In the genomic region with DNA sequence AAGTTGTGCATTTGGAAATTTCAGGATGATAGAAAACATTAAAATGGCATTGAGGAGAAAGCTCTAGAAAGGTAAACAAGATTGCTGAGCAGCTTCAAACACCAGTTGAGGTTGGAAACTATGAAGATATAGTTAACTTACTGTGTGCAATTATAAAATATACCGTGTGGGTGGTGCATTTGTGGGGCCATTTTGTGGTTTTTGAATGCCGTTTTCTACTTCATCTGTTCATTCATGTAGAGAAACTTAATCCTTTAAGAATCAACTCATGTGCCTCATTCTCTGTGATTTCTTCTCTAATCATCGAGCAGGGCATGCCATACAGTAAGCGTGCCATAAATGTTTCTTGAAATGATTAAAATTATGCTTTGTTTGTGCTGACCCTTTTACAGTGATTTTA, we compare ENCODE assay signal across 22 cellular contexts.
"Had no signal": no experiment of that assay in that cellular context is flagged by ENCODE, and none has a peak within 500 bp of the region (broad histone marks: within the 10 kb centered on the region; RNA-seq: fewer than 3 reads in every experiment).

No MANE protein-coding gene starts in this region.

- DNase-seq: activated CD4-positive, alpha-beta T cell treated with anti-CD3 and anti-CD28 coated beads for 1 hour; activated CD4-positive, alpha-beta T cell treated with anti-CD3 and anti-CD28 coated beads, Interleukin-2, amount 50 U/mL, for 1 hour; activated CD8-positive, alpha-beta T cell treated with anti-CD3 and anti-CD28 coated beads, Interleukin-2, amount 10 ng/mL, durations not matched to agents 7 days and 5 days; activated gamma-delta T cell treated with Interleukin-2 at 50 U/mL for 16 hours; anterior cingulate cortex; colonic mucosa; dorsolateral prefrontal cortex; effector memory CD8-positive, alpha-beta T cell; left ventricle myocardium superior; mammary epithelial cell; natural killer cell; retina; stimulated activated CD4-positive, alpha-beta T cell treated with anti-CD3 and anti-CD28 coated beads, Interleukin-4, amount 100 ng/mL, for 1 hour; stimulated activated naive CD4-positive, alpha-beta T cell treated with Interleukin-2 at 50 U/mL for 16 hours; substantia nigra; thyroid gland had no signal

- H3K9me3 ChIP-seq: breast epithelium, colonic mucosa, thyroid gland had no signal

- H3K36me3 Mint-ChIP-seq: activated naive CD4-positive, alpha-beta T cell treated with anti-CD3 and anti-CD28 coated beads, Interleukin-2, amount 50 U/mL, for 24 hours; mesothelial cell of epicardium; natural killer cell had no signal

- H3K4me3 ChIP-seq: breast epithelium, colonic mucosa, dorsolateral prefrontal cortex, thyroid gland had no signal

- H3K9me3 Mint-ChIP-seq: activated naive CD4-positive, alpha-beta T cell treated with anti-CD3 and anti-CD28 coated beads, Interleukin-2, amount 50 U/mL, for 24 hours; activated T-helper 1 cell treated with anti-CD3 and anti-CD28 coated beads, Interleukin-12 subunit alpha, Interleukin-12 subunit beta, Interleukin-2, Interleukin-4 antibody, amounts not matched to agents 30 ng/mL and 10 ng/mL and 1 ng/mL, durations not matched to agents 14 hours and 24 hours and 36 hours; mesothelial cell of epicardium had no signal

- H3K4me3 Mint-ChIP-seq: activated CD8-positive, alpha-beta T cell treated with anti-CD3 and anti-CD28 coated beads, Interleukin-2, amount 10 ng/mL, durations not matched to agents 7 days and 5 days; activated naive CD4-positive, alpha-beta T cell treated with anti-CD3 and anti-CD28 coated beads, Interleukin-2, amount 50 U/mL, for 24 hours; activated T-helper 1 cell treated with anti-CD3 and anti-CD28 coated beads, Interleukin-12 subunit alpha, Interleukin-12 subunit beta, Interleukin-2, Interleukin-4 antibody, amounts not matched to agents 30 ng/mL and 10 ng/mL and 1 ng/mL, durations not matched to agents 14 hours and 24 hours and 36 hours; effector memory CD8-positive, alpha-beta T cell; mesothelial cell of epicardium; natural killer cell had no signal

- ATAC-seq: activated CD8-positive, alpha-beta T cell treated with anti-CD3 and anti-CD28 coated beads, Interleukin-2, amount 10 ng/mL, durations not matched to agents 7 days and 5 days; effector memory CD8-positive, alpha-beta T cell; esophagus mucosa; left ventricle myocardium superior; natural killer cell had no signal

- H3K36me3 ChIP-seq: breast epithelium, colonic mucosa, thyroid gland had no signal

- H3K4me1 ChIP-seq: breast epithelium, colonic mucosa, thyroid gland had no signal

- H3K27me3 ChIP-seq: breast epithelium, colonic mucosa, dorsolateral prefrontal cortex, thyroid gland had no signal

- H3K27ac ChIP-seq: breast epithelium, colonic mucosa, dorsolateral prefrontal cortex, thyroid gland had no signal

- H3K27ac Mint-ChIP-seq: activated CD8-positive, alpha-beta T cell treated with anti-CD3 and anti-CD28 coated beads, Interleukin-2, amount 10 ng/mL, durations not matched to agents 7 days and 5 days; activated naive CD4-positive, alpha-beta T cell treated with anti-CD3 and anti-CD28 coated beads, Interleukin-2, amount 50 U/mL, for 24 hours; activated T-helper 1 cell treated with anti-CD3 and anti-CD28 coated beads, Interleukin-12 subunit alpha, Interleukin-12 subunit beta, Interleukin-2, Interleukin-4 antibody, amounts not matched to agents 30 ng/mL and 10 ng/mL and 1 ng/mL, durations not matched to agents 14 hours and 24 hours and 36 hours; effector memory CD8-positive, alpha-beta T cell; mesothelial cell of epicardium; natural killer cell; progenitor cell of endocrine pancreas had no signal

- H3K4me1 Mint-ChIP-seq: mesothelial cell of epicardium, natural killer cell had no signal

- H3K27me3 Mint-ChIP-seq: activated naive CD4-positive, alpha-beta T cell treated with anti-CD3 and anti-CD28 coated beads, Interleukin-2, amount 50 U/mL, for 24 hours; effector memory CD8-positive, alpha-beta T cell; progenitor cell of endocrine pancreas had no signal
